In the genomic region with DNA sequence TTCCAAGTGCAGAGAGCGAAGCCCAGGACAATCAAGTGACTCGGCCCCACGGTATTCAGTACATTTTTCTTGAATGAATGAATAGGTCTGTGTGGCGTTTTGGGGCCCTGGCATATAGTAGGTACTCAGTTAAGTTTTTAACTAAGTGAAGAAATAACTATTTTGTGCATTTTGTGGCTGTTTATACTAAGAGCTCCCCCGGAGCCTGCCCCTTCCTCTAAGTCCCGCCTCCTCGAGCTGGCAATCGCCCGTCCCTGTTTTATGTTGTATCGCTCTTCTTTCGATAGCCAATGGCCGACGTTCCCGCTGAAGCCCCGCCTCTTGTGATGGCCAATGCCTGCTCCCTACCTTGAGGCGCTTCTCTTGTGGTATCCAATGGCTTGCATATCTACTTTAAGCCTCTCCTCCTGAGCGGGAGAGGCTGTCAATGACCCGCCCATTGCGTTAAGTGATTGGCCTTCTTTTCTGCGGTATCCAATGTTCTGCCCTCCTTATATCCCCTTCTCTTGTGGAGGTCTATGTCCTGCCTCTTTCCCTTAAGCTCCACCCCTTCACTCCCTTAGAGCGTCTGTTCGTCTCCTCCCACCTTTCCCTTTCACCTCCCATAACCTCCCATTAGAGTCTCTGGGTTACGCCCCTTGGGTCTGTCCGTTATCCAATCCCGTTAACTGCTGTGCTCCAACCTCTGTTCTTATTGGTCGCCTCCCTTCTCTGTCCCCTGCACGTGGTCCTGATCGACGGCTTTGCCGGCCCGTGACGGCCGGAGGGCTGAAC, we compare ENCODE assay signal across 8 cellular contexts. TPM values are rescaled to one million over a fixed set of nuclear protein-coding genes. Genes with fewer than 3 reads are reported as not detected.
DNase-seq lines count a peak whose midpoint lies in the region; ATAC-seq and TF ChIP-seq lines count a peak whose summit lies in the region.

No MANE protein-coding gene starts in this region.

- peak overlapping the region; percentile 66 for H3K9ac ChIP-seq in SK-N-SH

- no peaks in the 10 kb centered on the region for H3K9me3 ChIP-seq in SK-N-SH
- no peaks in the 10 kb centered on the region for H3K9me3 ChIP-seq in thymus (ENCODE audit: control insufficient read depth)

- H3K9me3 Mint-ChIP-seq in activated naive CD8-positive, alpha-beta T cell treated with anti-CD3 and anti-CD28 coated beads for 36 hours, result no peaks in the 10 kb centered on the region
- no peaks in the 10 kb centered on the region for H3K9me3 Mint-ChIP-seq in osteocyte (ENCODE audit: unreplicated experiment)

- CTCF ChIA-PET in SK-N-SH (lab: Yijun Ruan, JAX), result interaction anchor here (0.6 to 1.3 kb wide), 3 partner anchors 71 to 1218 kb away, joined by 3 to 5 read pairs (median 3); partner anchors contain the start of gene SH3GL1

- peak overlapping the region; percentile 85 for H3K4me2 ChIP-seq in SK-N-SH

- H3K4me1 Mint-ChIP-seq in activated naive CD8-positive, alpha-beta T cell treated with anti-CD3 and anti-CD28 coated beads for 36 hours, result peaks cover 21% of the 10 kb centered on the region
- H3K4me1 Mint-ChIP-seq in osteocyte (ENCODE audit: unreplicated experiment), result peaks cover 22% of the 10 kb centered on the region

- H3K27ac ChIP-seq in SK-N-SH (ENCODE audit: low read depth in 2 of 2, low read length in 1 of 2) (peak overlapping the region; percentile 82 to 90), thymus (ENCODE audit: low read depth) (peak overlapping the region; percentile 92)

- TF ChIP-seq CTCF in SK-N-SH (IDR thresholded peaks at IDR 0.05) (no peak), osteocyte (IDR thresholded peaks at IDR 0.05) (no peak)

- no peaks in the 10 kb centered on the region for H3K27me3 ChIP-seq in SK-N-SH (ENCODE audit: insufficient read depth)
- H3K27me3 ChIP-seq in thymus (ENCODE audit: control insufficient read depth, insufficient read depth), result no peaks in the 10 kb centered on the region

- H3K4me3 ChIP-seq in GM08714 (ENCODE audit: low read length) (peak overlapping the region; percentile 72), SK-N-SH (ENCODE audit: low read depth in 2 of 2, low read length in 1 of 2) (peak overlapping the region; percentile 60 to 66), thymus (ENCODE audit: low read length) (peak overlapping the region; percentile 79)

- H3K27me3 Mint-ChIP-seq in activated naive CD8-positive, alpha-beta T cell treated with anti-CD3 and anti-CD28 coated beads for 36 hours, result no peaks in the 10 kb centered on the region
- no peaks in the 10 kb centered on the region for H3K27me3 Mint-ChIP-seq in osteocyte (ENCODE audit: unreplicated experiment)

- no peak for TF ChIP-seq RAD21 in SK-N-SH (IDR thresholded peaks at IDR 0.05; ENCODE audit: low read length)

- H3K9me2 ChIP-seq in SK-N-SH, result no peaks in the 10 kb centered on the region

- POLR2A ChIA-PET in SK-N-SH (lab: Yijun Ruan, JAX), result interaction anchor here (1.0 to 2.0 kb wide), 3 partner anchors 15 to 85 kb away, joined by 3 to 11 read pairs (median 4); no protein-coding TSS in a partner anchor

- H3K79me2 ChIP-seq in SK-N-SH (ENCODE audit: insufficient read depth), result peaks cover 44% of the 10 kb centered on the region

- intact Hi-C loops in Right ventricle myocardium inferior (cut with DNase I), result loop anchor here (5.0 kb wide), 1 partner anchor 69 kb away; the partner anchor contains the start of genes CHAF1A and SH3GL1

- DNase-seq in NCI-H1092 treated with DMSO at 0.1 percent for 48 hours (lab: John Stamatoyannopoulos, UW), result peak; percentile 100
- peak; percentile 97 for DNase-seq in SK-N-SH
- DNase-seq in activated naive CD8-positive, alpha-beta T cell treated with anti-CD3 and anti-CD28 coated beads for 36 hours, result peak; percentile 98
- DNase-seq in Right ventricle myocardium inferior (ENCODE audit: missing footprints), result peak; percentile 98
- DNase-seq in osteocyte (ENCODE audit: extremely low spot score, unreplicated experiment), result peak; percentile 99

- peaks cover 9 to 10% of the 10 kb centered on the region in 2 experiments for H3K36me3 ChIP-seq in SK-N-SH (replicated peaks in 1 of 2; ENCODE audit: control insufficient read depth in 1 of 2, insufficient read depth in 2 of 2, low read length in 1 of 2)
- H3K36me3 ChIP-seq in thymus (ENCODE audit: control insufficient read depth, insufficient read depth), result peaks cover 10% of the 10 kb centered on the region

- H4K20me1 ChIP-seq in SK-N-SH (ENCODE audit: insufficient read depth), result no peaks in the 10 kb centered on the region

- no peak for TF ChIP-seq EP300 in SK-N-SH (IDR thresholded peaks at IDR 0.05; ENCODE audit: borderline replicate concordance in 1 of 2, low read depth in 1 of 2, low read length in 1 of 2)

- under 1% methylated on average over 33 of the region's 33 CpGs for WGBS in SK-N-SH (ENCODE audit: low lambda C conversion rate)
- under 1% methylated on average over 33 of the region's 33 CpGs for WGBS in thymus

- H3F3A ChIP-seq in SK-N-SH (replicated peaks; ENCODE audit: insufficient read depth), result peaks cover 11% of the 10 kb centered on the region

- peak overlapping the region; percentile 95 for H2AFZ ChIP-seq in SK-N-SH (ENCODE audit: low read depth)

- ATAC-seq in HG02623 (IDR thresholded peaks at IDR 0.05; ENCODE audit: unreplicated experiment) (peak; percentile 87), Right ventricle myocardium inferior (peak; percentile 97)

- peaks cover 3% of the 10 kb centered on the region for H3K36me3 Mint-ChIP-seq in activated naive CD8-positive, alpha-beta T cell treated with anti-CD3 and anti-CD28 coated beads for 36 hours
- H3K36me3 Mint-ChIP-seq in osteocyte (ENCODE audit: unreplicated experiment), result peaks cover 4% of the 10 kb centered on the region

- no peak overlapping the region for H3K27ac Mint-ChIP-seq in activated naive CD8-positive, alpha-beta T cell treated with anti-CD3 and anti-CD28 coated beads for 36 hours
- H3K27ac Mint-ChIP-seq in osteocyte (ENCODE audit: unreplicated experiment), result no peak overlapping the region

- peaks cover 3 to 21% of the 10 kb centered on the region in 2 experiments; a peak in 1 of 4 replicates for H3K4me1 ChIP-seq in SK-N-SH (ENCODE audit: control insufficient read depth in 1 of 2, insufficient read depth in 2 of 2, low read depth in 1 of 2, low read length in 1 of 2)
- peaks cover 19% of the 10 kb centered on the region for H3K4me1 ChIP-seq in thymus (ENCODE audit: control insufficient read depth, insufficient read depth, low read length)

- no peak overlapping the region for H3K4me3 Mint-ChIP-seq in activated naive CD8-positive, alpha-beta T cell treated with anti-CD3 and anti-CD28 coated beads for 36 hours
- no peak overlapping the region for H3K4me3 Mint-ChIP-seq in osteocyte (ENCODE audit: unreplicated experiment)

TF ChIP-seq in SK-N-SH, 30 proteins besides CTCF, POLR2A, EP300 and RAD21 (continues in another document):
- no peak for TF ChIP-seq EZH2phosphoT487 (IDR thresholded peaks at IDR 0.05; ENCODE audit: borderline replicate concordance, low read depth)
- TF ChIP-seq FOXJ3 (CRISPR knock-in tag; IDR thresholded peaks at IDR 0.05), result no peak
- no peak; the same call in 1 of the 2 replicates for TF ChIP-seq TAF1 (IDR thresholded peaks at IDR 0.05; ENCODE audit: borderline replicate concordance, low read depth, low read length)
- TF ChIP-seq GATA2 (CRISPR knock-in tag; IDR thresholded peaks at IDR 0.05), result no peak
- TF ChIP-seq MEF2A (IDR thresholded peaks at IDR 0.05; ENCODE audit: borderline replicate concordance, low read depth), result no peak
- TF ChIP-seq, protein P1, sequence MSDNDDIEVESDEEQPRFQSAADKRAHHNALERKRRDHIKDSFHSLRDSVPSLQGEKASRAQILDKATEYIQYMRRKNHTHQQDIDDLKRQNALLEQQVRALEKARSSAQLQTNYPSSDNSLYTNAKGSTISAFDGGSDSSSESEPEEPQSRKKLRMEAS (IDR thresholded peaks at IDR 0.05; ENCODE audit: low read depth), result no peak
- TF ChIP-seq JUND (IDR thresholded peaks at IDR 0.05), result no peak
- TF ChIP-seq, protein P2, sequence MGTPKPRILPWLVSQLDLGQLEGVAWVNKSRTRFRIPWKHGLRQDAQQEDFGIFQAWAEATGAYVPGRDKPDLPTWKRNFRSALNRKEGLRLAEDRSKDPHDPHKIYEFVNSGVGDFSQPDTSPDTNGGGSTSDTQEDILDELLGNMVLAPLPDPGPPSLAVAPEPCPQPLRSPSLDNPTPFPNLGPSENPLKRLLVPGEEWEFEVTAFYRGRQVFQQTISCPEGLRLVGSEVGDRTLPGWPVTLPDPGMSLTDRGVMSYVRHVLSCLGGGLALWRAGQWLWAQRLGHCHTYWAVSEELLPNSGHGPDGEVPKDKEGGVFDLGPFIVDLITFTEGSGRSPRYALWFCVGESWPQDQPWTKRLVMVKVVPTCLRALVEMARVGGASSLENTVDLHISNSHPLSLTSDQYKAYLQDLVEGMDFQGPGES (IDR thresholded peaks at IDR 0.05; ENCODE audit: low read depth, low read length), result peak; percentile 97
- peak; percentile 96 for TF ChIP-seq CHD2 (IDR thresholded peaks at IDR 0.05; ENCODE audit: low read length, partially characterized antibody)

RNA-seq across cellular contexts. Expression of gene HDGFL2, which starts 0.5 kb away (rescaled TPM):
- polyA plus RNA-seq in SK-N-SH (2012; rRNA removed) (63.0 and 77.8 TPM in 2 replicates), thymus (36.9 TPM)
- polyA plus RNA-seq in SK-N-SH (2012; cell fraction: cytosol; rRNA removed), result 47.5 and 57.8 TPM in 2 replicates
- polyA plus RNA-seq in SK-N-SH (2012; cell fraction: nucleus; rRNA removed), result 103 and 119 TPM in 2 replicates
- 10 to 100 TPM; 45.5 to 47.0 TPM for total RNA-seq in activated naive CD8-positive, alpha-beta T cell treated with anti-CD3 and anti-CD28 coated beads for 36 hours
- total RNA-seq in Right ventricle myocardium inferior (28.2 TPM), osteocyte (59.8 and 68.8 TPM in 2 replicates)

RNA-seq across cellular contexts. Expression of gene UBXN6, which starts 14.0 kb away (rescaled TPM):
- polyA plus RNA-seq in SK-N-SH (2012; rRNA removed) (100 and 110 TPM in 2 replicates), thymus (126 TPM)
- polyA plus RNA-seq in SK-N-SH (2012; cell fraction: cytosol; rRNA removed), result 47.9 and 78.2 TPM in 2 replicates
- polyA plus RNA-seq in SK-N-SH (2012; cell fraction: nucleus; rRNA removed), result 138 and 186 TPM in 2 replicates
- total RNA-seq in activated naive CD8-positive, alpha-beta T cell treated with anti-CD3 and anti-CD28 coated beads for 36 hours, result 10 to 100 TPM; 37.0 to 37.8 TPM
- total RNA-seq in Right ventricle myocardium inferior (119 TPM), osteocyte (96.8 and 106 TPM in 2 replicates)

RNA-seq across cellular contexts. Expression of gene PLIN4, which starts 46.7 kb away (rescaled TPM):
- polyA plus RNA-seq in SK-N-SH (2012; rRNA removed) (0.07 and 0.10 TPM in 2 replicates), thymus (2.3 TPM)
- 0.01 and 0.07 TPM in 2 replicates for polyA plus RNA-seq in SK-N-SH (2012; cell fraction: cytosol; rRNA removed)
- polyA plus RNA-seq in SK-N-SH (2012; cell fraction: nucleus; rRNA removed), result 0.48 and 0.53 TPM in 2 replicates
- not detected for total RNA-seq in activated naive CD8-positive, alpha-beta T cell treated with anti-CD3 and anti-CD28 coated beads for 36 hours
- total RNA-seq in Right ventricle myocardium inferior (241 TPM), osteocyte (not detected in 2 replicates)

Comparison
In these comparisons a context has a peak if more than half of its experiments do, and no peak if none do; other contexts are left out.
1. Peak in every context shown above with its lines: DNase-seq, ATAC-seq, H3K4me3 ChIP-seq and H3K27ac ChIP-seq.
2. RNA of gene PLIN4, which starts 46.7 kb away (total RNA-seq): 241 TPM in Right ventricle myocardium inferior (single experiment); not detected in osteocyte and not detected in activated naive CD8-positive, alpha-beta T cell treated with anti-CD3 and anti-CD28 coated beads for 36 hours; every median in the first group is over 100 times any median in the second.